ENCODE assay signal across 2 cellular contexts in genomic region chrX:153882086-153882498, GRCh38.
TF ChIP-seq lines count a peak whose summit lies in the region.

No MANE protein-coding gene starts in this region.

TF ChIP-seq in HCT116, 20 proteins besides CTCF, POLR2A, EP300 and RAD21:
- TF ChIP-seq CEBPB (IDR thresholded peaks at IDR 0.05; ENCODE audit: low read depth) (no peak), YY1 (IDR thresholded peaks at IDR 0.05; ENCODE audit: extremely low read depth, insufficient replicate concordance, low read depth, low read length) (no peak)

TF ChIP-seq in GM12878, 131 proteins besides CTCF, POLR2A, EP300 and RAD21:
- TF ChIP-seq ESRRA (IDR thresholded peaks at IDR 0.05; ENCODE audit: low read length) (no peak), NR2F1 (conservative IDR thresholded peaks at IDR 0.05) (peak; percentile 55)
